In the genomic region with DNA sequence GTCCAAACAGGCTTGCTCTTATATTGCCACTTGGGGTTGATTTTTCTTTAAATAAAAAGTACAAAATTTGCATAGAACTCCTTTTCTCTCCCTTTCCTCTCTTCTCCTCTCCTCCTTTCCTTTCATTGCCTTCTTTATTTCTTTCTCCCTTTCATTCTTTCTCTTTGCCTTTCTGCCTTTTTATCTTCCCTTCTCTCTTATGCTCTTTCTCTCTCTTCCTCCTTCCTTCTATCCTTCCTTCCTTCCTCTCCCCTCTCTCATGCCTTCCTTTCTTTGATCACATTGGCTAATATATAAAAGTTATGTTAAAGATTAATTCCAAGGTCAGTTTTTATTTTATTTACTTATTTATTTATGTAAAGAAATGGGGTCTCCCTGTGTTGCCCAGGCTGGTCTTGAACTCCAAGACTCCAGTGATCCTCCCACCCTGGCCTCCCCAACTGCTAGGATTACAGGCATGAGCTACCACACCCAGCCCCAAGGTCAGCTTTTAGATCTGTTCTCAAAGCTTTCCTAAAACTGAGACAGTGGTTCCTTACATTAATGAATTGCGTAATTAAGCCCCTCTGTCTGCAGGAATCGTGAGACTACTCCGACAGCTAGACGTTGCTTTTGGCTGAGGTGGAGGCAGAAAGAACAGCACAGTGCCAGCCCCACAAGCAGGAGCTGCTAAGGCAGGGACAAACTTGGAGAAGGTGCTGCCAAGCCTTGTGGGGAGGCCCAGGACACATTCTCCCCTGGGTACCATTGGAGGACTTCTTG, we compare ENCODE assay signal across 20 cellular contexts.
DNase-seq lines count a peak whose midpoint lies in the region; ATAC-seq and TF ChIP-seq lines count a peak whose summit lies in the region.
"Had no signal": no experiment of that assay in that cellular context is flagged by ENCODE, and none has a peak within 500 bp of the region (broad histone marks: within the 10 kb centered on the region; RNA-seq: fewer than 3 reads in every experiment).

No MANE protein-coding gene starts in this region.

- no peak for DNase-seq in SJSA1 (ENCODE audit: low read depth in 1 of 2, low spot score in 2 of 2)
- DNase-seq in mesendoderm, result no peak
- no peak for DNase-seq in inferior parietal cortex (ENCODE audit: extremely low spot score)
- no peak for DNase-seq in activated T-helper 1 cell treated with anti-CD3 and anti-CD28 coated beads, Interleukin-12 subunit alpha, Interleukin-12 subunit beta, Interleukin-2, Interleukin-4 antibody, amounts not matched to agents 30 ng/mL and 10 ng/mL and 1 ng/mL, durations not matched to agents 14 hours and 24 hours and 36 hours (ENCODE audit: low spot score)
- no peak for DNase-seq in GM03348 (ENCODE audit: low spot score)
- DNase-seq: Caco-2; CD4-positive, CD25-positive, alpha-beta regulatory T cell; CD8-positive, alpha-beta T cell; DMS 273 treated with DMSO at 0.1 percent for 48 hours; DMS79; EL; GDM1; GOT3; H7; HCEC 1CT had no signal

- no peak overlapping the region for H2BK15ac ChIP-seq in mesendoderm (replicated peaks; ENCODE audit: low read depth)

- no peak overlapping the region for H2BK120ac ChIP-seq in mesendoderm (ENCODE audit: low read depth, low read length)

- H3K4me1 ChIP-seq in HEK293 (ENCODE audit: control insufficient read depth, insufficient read depth, low read length) (peaks cover 12% of the 10 kb centered on the region; the same call in 1 of the 2 replicates), SJSA1 (replicated peaks) (peaks cover 12% of the 10 kb centered on the region), mesendoderm (ENCODE audit: control insufficient read depth, low read depth, low read length) (no peaks in the 10 kb centered on the region)
- H3K4me1 ChIP-seq: BLaER1 had no signal

- no peaks in the 10 kb centered on the region for H3K79me1 ChIP-seq in mesendoderm (ENCODE audit: low read length)

- intact Hi-C loops in activated T-helper 1 cell treated with anti-CD3 and anti-CD28 coated beads, Interleukin-12 subunit alpha, Interleukin-12 subunit beta, Interleukin-2, Interleukin-4 antibody, amounts not matched to agents 30 ng/mL and 10 ng/mL and 1 ng/mL, durations not matched to agents 14 hours and 24 hours and 36 hours (cut with micrococcal nuclease), result no loop called here

- POLR2A ChIA-PET in HEK293 (lab: Yijun Ruan, JAX), result no interaction called here

- peaks cover 16% of the 10 kb centered on the region for H3K27me3 Mint-ChIP-seq in activated T-helper 1 cell treated with anti-CD3 and anti-CD28 coated beads, Interleukin-12 subunit alpha, Interleukin-12 subunit beta, Interleukin-2, Interleukin-4 antibody, amounts not matched to agents 30 ng/mL and 10 ng/mL and 1 ng/mL, durations not matched to agents 14 hours and 24 hours and 36 hours (ENCODE audit: insufficient read depth)

- H3K9ac ChIP-seq in mesendoderm (ENCODE audit: low read length), result no peak overlapping the region
- H3K9ac ChIP-seq: BLaER1 had no signal

- H3K18ac ChIP-seq in mesendoderm (ENCODE audit: low read length), result no peak overlapping the region

- H4K5ac ChIP-seq in mesendoderm (ENCODE audit: low read length), result no peak overlapping the region

- no peak overlapping the region for H3K23ac ChIP-seq in mesendoderm (ENCODE audit: low read length)

- no peak overlapping the region for H3K4ac ChIP-seq in mesendoderm (ENCODE audit: low read depth, low read length)

- CTCF ChIA-PET in HEK293 (lab: Yijun Ruan, JAX), result interaction anchor here (1.5 kb wide), 1 partner anchor 14 kb away, joined by 4 read pairs; no protein-coding TSS in a partner anchor

- H3K9me3 ChIP-seq in HEK293 (ENCODE audit: control insufficient read depth, insufficient read depth, low read depth, low read length) (no peaks in the 10 kb centered on the region), SJSA1 (replicated peaks) (no peaks in the 10 kb centered on the region)
- H3K9me3 ChIP-seq: BLaER1, Caco-2 had no signal

- H3K27me3 ChIP-seq in SJSA1 (replicated peaks) (no peaks in the 10 kb centered on the region), mesendoderm (ENCODE audit: insufficient read depth, low read length, poor library complexity) (no peaks in the 10 kb centered on the region)
- H3K27me3 ChIP-seq: BLaER1 had no signal

- no peaks in the 10 kb centered on the region for H3K4me1 Mint-ChIP-seq in activated T-helper 1 cell treated with anti-CD3 and anti-CD28 coated beads, Interleukin-12 subunit alpha, Interleukin-12 subunit beta, Interleukin-2, Interleukin-4 antibody, amounts not matched to agents 30 ng/mL and 10 ng/mL and 1 ng/mL, durations not matched to agents 14 hours and 24 hours and 36 hours (ENCODE audit: low read depth)
- H3K4me1 Mint-ChIP-seq: B cell; CD4-positive, CD25-positive, alpha-beta regulatory T cell had no signal

- H3K36me3 ChIP-seq in HEK293 (ENCODE audit: control insufficient read depth in 2 of 2, insufficient read depth in 1 of 2, low read length in 2 of 2) (no peaks in the 10 kb centered on the region), SJSA1 (no peaks in the 10 kb centered on the region), mesendoderm (ENCODE audit: control insufficient read depth, insufficient read depth, low read length) (no peaks in the 10 kb centered on the region)
- H3K36me3 ChIP-seq: BLaER1 had no signal

- no peak overlapping the region for H2BK5ac ChIP-seq in mesendoderm (ENCODE audit: low read length)

- H3K27ac ChIP-seq in HEK293 (ENCODE audit: extremely low read depth, low read depth, low read length) (no peak overlapping the region), SJSA1 (peak overlapping the region; percentile 11; the same call in 1 of the 2 replicates), mesendoderm (ENCODE audit: low read depth, low read length) (no peak overlapping the region)
- H3K27ac ChIP-seq: BLaER1, C4-2B had no signal

- no peak overlapping the region for H4K8ac ChIP-seq in mesendoderm (ENCODE audit: low read depth, low read length)

- peak overlapping the region; percentile 14 for H2AK5ac ChIP-seq in mesendoderm (ENCODE audit: low read length)

- no peak overlapping the region for H3K4me3 Mint-ChIP-seq in activated T-helper 1 cell treated with anti-CD3 and anti-CD28 coated beads, Interleukin-12 subunit alpha, Interleukin-12 subunit beta, Interleukin-2, Interleukin-4 antibody, amounts not matched to agents 30 ng/mL and 10 ng/mL and 1 ng/mL, durations not matched to agents 14 hours and 24 hours and 36 hours
- H3K4me3 Mint-ChIP-seq: B cell; CD4-positive, CD25-positive, alpha-beta regulatory T cell; CD8-positive, alpha-beta T cell had no signal

- no peak for TF ChIP-seq CTCF in HEK293 (tag by site-specific recombination; IDR thresholded peaks at IDR 0.05)

- WGBS in mesendoderm (ENCODE audit: extremely low coverage, insufficient coverage, low lambda C conversion rate), result no CpG with 5 or more reads among the region's 4 CpGs

- no peak overlapping the region for H3K4me3 ChIP-seq in HEK293 (ENCODE audit: low read depth, low read length)
- no peak overlapping the region for H3K4me3 ChIP-seq in SJSA1
- H3K4me3 ChIP-seq in mesendoderm (ENCODE audit: low read length), result no peak overlapping the region
- H3K4me3 ChIP-seq: BLaER1 had no signal

- no peak for ATAC-seq in GM19397 (IDR thresholded peaks at IDR 0.05; ENCODE audit: unreplicated experiment)
- ATAC-seq: CD8-positive, alpha-beta T cell had no signal

- H3K36me3 Mint-ChIP-seq in activated T-helper 1 cell treated with anti-CD3 and anti-CD28 coated beads, Interleukin-12 subunit alpha, Interleukin-12 subunit beta, Interleukin-2, Interleukin-4 antibody, amounts not matched to agents 30 ng/mL and 10 ng/mL and 1 ng/mL, durations not matched to agents 14 hours and 24 hours and 36 hours (ENCODE audit: low read depth), result no peaks in the 10 kb centered on the region
- H3K36me3 Mint-ChIP-seq: CD4-positive, CD25-positive, alpha-beta regulatory T cell; CD8-positive, alpha-beta T cell had no signal

- no peak overlapping the region for H3K4me2 ChIP-seq in mesendoderm (ENCODE audit: low read length)
- H3K4me2 ChIP-seq: BLaER1 had no signal

- no peak overlapping the region for H3K56ac ChIP-seq in mesendoderm (ENCODE audit: low read length)

- no peaks in the 10 kb centered on the region for H3K79me2 ChIP-seq in mesendoderm (ENCODE audit: control insufficient read depth, insufficient read depth, low read length)

- H3K9me3 Mint-ChIP-seq in activated T-helper 1 cell treated with anti-CD3 and anti-CD28 coated beads, Interleukin-12 subunit alpha, Interleukin-12 subunit beta, Interleukin-2, Interleukin-4 antibody, amounts not matched to agents 30 ng/mL and 10 ng/mL and 1 ng/mL, durations not matched to agents 14 hours and 24 hours and 36 hours, result no peaks in the 10 kb centered on the region
- H3K9me3 Mint-ChIP-seq: CD4-positive, CD25-positive, alpha-beta regulatory T cell; CD8-positive, alpha-beta T cell had no signal

- H3K27ac Mint-ChIP-seq in activated T-helper 1 cell treated with anti-CD3 and anti-CD28 coated beads, Interleukin-12 subunit alpha, Interleukin-12 subunit beta, Interleukin-2, Interleukin-4 antibody, amounts not matched to agents 30 ng/mL and 10 ng/mL and 1 ng/mL, durations not matched to agents 14 hours and 24 hours and 36 hours, result no peak overlapping the region
- H3K27ac Mint-ChIP-seq: B cell; CD4-positive, CD25-positive, alpha-beta regulatory T cell; CD8-positive, alpha-beta T cell had no signal

TF ChIP-seq in HEK293, 187 proteins besides CTCF, POLR2A, EP300 and RAD21 (continues in another document):
- TF ChIP-seq ZNF157 (tag by site-specific recombination; IDR thresholded peaks at IDR 0.05), result no peak
- no peak for TF ChIP-seq ZNF701 (tag by site-specific recombination; IDR thresholded peaks at IDR 0.05)
- TF ChIP-seq HOXC10 (CRISPR knock-in tag; IDR thresholded peaks at IDR 0.05), result no peak
- TF ChIP-seq ZNF23 (tag by site-specific recombination; IDR thresholded peaks at IDR 0.05; ENCODE audit: borderline replicate concordance), result no peak
- TF ChIP-seq ZNF747 (tag by site-specific recombination; IDR thresholded peaks at IDR 0.05), result no peak
- TF ChIP-seq ZNF366 (tag by site-specific recombination; conservative IDR thresholded peaks at IDR 0.05), result peak; percentile 67
- peak; percentile 70 for TF ChIP-seq PRDM1 (tag by site-specific recombination; IDR thresholded peaks at IDR 0.05)
- TF ChIP-seq ZNF837 (tag by site-specific recombination; IDR thresholded peaks at IDR 0.05), result no peak
- TF ChIP-seq ZNF664 (tag by site-specific recombination; IDR thresholded peaks at IDR 0.05), result no peak
- TF ChIP-seq, protein P1, sequence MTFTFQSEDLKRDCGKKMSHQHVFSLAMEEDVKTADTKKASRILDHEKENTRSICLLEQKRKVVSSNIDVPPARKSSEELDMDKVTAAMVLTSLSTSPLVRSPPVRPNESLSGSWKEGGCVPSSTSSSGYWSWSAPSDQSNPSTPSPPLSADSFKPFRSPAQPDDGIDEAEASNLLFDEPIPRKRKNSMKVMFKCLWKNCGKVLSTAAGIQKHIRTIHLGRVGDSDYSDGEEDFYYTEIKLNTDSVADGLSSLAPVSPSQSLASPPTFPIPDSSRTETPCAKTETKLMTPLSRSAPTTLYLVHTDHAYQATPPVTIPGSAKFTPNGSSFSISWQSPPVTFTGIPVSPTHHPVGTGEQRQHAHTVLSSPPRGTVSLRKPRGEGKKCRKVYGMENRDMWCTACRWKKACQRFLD (tag by site-specific recombination; IDR thresholded peaks at IDR 0.05), result no peak
